ENCODE assay signal across 8 cellular contexts in the genomic region with DNA sequence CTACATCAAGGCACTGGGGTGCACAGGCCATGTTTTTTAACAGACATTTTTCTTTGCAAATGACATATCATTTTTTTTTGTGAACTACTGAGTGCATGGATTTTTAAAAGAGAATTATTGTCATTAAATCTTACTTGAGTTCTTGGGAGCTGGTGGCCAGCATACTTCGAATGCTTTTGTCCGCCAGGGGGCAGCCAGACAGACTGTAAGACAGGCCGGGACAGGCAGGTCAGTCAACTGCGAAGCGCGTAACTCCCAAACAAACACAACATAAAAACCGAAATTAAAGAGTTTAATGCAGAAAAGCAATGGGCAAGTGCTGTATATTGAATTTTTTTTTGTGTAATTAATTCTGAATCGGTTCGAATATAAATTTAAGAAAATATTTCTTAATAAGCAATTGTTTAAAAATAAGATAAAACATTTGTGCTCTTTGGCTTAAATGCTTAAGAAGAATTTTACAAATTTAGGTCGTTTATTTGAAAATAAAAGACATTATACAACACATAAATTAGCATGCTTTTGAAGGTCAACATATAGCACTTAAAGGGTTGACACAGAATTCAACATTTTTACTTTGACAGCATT.
DNase-seq lines count a peak whose midpoint lies in the region; ATAC-seq, FAIRE-seq and TF ChIP-seq lines count a peak whose summit lies in the region.

No MANE protein-coding gene starts in this region.

- H3F3A ChIP-seq in neural progenitor cell (ENCODE audit: low read depth) = no peaks in the 10 kb centered on the region

- H3K36me3 ChIP-seq in neural progenitor cell = no peaks in the 10 kb centered on the region

- DNase-seq in KG1 (lab: John Stamatoyannopoulos, UW) = peak; percentile 46
- DNase-seq in activated CD8-positive, alpha-beta memory T cell treated with anti-CD3 and anti-CD28 coated beads for 48 hours (ENCODE audit: low read depth in 2 of 3, low spot score in 2 of 3) = peak in 2 of 3 experiments; percentile 9 to 11
- DNase-seq in fibroblast of the aortic adventitia (ENCODE audit: low read depth) = peak; percentile 41
- peak; percentile 88 for DNase-seq in neural progenitor cell (ENCODE audit: low spot score)
- no peak for DNase-seq in NCI-H128 (lab: John Stamatoyannopoulos, UW; ENCODE audit: unreplicated experiment)

- H3K4me3 Mint-ChIP-seq in neural progenitor cell = no peak overlapping the region

- peaks cover 5% of the 10 kb centered on the region for H3K27me3 Mint-ChIP-seq in neural progenitor cell (ENCODE audit: insufficient read depth, low read depth)

- H3K9me3 Mint-ChIP-seq in neural progenitor cell = no peaks in the 10 kb centered on the region

- no peaks in the 10 kb centered on the region for H3K79me2 ChIP-seq in neural progenitor cell (ENCODE audit: low read depth)

- peaks cover 71% of the 10 kb centered on the region for H3K27me3 ChIP-seq in neural progenitor cell

- H4K20me1 ChIP-seq in neural progenitor cell (ENCODE audit: low read depth) = no peaks in the 10 kb centered on the region

- no peak overlapping the region for H2AFZ ChIP-seq in neural progenitor cell (replicated peaks)

- no peak overlapping the region for H3K27ac Mint-ChIP-seq in neural progenitor cell

- no peak overlapping the region for H3K9ac ChIP-seq in neural progenitor cell

- H3K4me1 Mint-ChIP-seq in neural progenitor cell = peaks cover 19% of the 10 kb centered on the region

- no peaks in the 10 kb centered on the region for H3K9me3 ChIP-seq in neural progenitor cell (ENCODE audit: low read depth)

- H3K4me3 ChIP-seq in GM12875 (ENCODE audit: low read depth, low read length) = no peak overlapping the region
- H3K4me3 ChIP-seq in fibroblast of the aortic adventitia (ENCODE audit: low read depth, low read length) = no peak overlapping the region
- no peak overlapping the region for H3K4me3 ChIP-seq in neural progenitor cell

- no peak overlapping the region for H3K4me2 ChIP-seq in neural progenitor cell

- H3K27ac ChIP-seq in neural progenitor cell = no peak overlapping the region

- H3K36me3 Mint-ChIP-seq in neural progenitor cell = peaks cover 1% of the 10 kb centered on the region

- peak; percentile 53 for FAIRE-seq in A204.1 (lab: Jason Lieb, UNC)

- no peak for ATAC-seq in GM21717 (IDR thresholded peaks at IDR 0.05; ENCODE audit: unreplicated experiment)

- peaks cover 11% of the 10 kb centered on the region for H3K4me1 ChIP-seq in neural progenitor cell

- TF ChIP-seq CTCF in GM12875 (IDR thresholded peaks at IDR 0.05; ENCODE audit: borderline replicate concordance, insufficient read depth, low read depth, low read length) (peak; percentile 70), fibroblast of the aortic adventitia (IDR thresholded peaks at IDR 0.05; ENCODE audit: insufficient read depth, low read length) (peak; percentile 65), neural progenitor cell (IDR thresholded peaks at IDR 0.05) (peak; percentile 90)
